ENCODE assay signal across 13 cellular contexts in the genomic region with DNA sequence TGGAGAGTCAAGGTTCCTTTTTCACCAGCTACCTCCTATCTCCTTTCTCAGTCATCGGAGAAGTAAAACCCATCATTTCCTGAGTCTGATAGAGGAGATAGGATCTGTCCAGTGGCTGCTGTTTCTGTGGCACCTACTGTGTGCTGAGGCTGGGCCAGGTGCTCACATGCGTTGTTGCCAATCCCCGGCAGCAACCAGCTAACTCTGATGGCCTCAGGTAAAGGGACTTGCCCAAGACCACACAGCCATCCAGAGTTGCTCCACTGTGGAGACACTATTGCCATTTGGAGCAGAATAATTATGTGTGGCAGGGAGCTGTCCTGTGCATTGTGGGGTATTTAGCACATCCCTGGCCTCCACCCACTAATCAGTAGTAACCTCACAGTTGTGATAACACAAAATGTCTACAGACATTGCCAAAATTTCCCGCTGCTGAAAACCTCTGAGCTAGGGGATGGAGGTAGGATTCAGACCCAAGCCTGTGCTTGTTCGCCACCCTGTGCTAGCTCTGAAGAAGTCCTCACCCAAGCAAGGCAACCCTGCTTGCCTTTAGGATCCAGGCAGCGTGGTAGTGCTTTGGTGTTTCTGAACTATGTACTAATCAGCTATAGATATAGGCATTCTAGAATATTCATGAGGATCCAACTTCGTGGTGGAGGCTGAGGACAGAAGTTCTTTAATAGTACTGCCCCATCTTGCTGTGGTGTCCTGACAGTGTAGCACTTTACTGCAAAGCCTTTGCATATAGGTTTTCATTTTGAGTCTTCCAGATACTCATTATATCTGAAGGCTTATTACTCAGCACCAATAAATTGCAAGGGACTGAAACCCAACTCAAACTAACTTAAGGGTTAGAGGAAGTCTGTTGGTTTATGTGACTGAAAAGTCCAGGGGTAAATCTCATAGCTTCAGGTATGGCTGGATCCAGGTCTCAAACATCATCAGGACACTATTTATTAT.
DNase-seq lines count a peak whose midpoint lies in the region; ATAC-seq and TF ChIP-seq lines count a peak whose summit lies in the region.
"Had no signal": no experiment of that assay in that cellular context is flagged by ENCODE, and none has a peak within 500 bp of the region (broad histone marks: within the 10 kb centered on the region; RNA-seq: fewer than 3 reads in every experiment).

No MANE protein-coding gene starts in this region.

- no peaks in the 10 kb centered on the region for H3K27me3 ChIP-seq in fibroblast of lung (ENCODE audit: control insufficient read depth, insufficient read depth, low read length)
- no peaks in the 10 kb centered on the region for H3K27me3 ChIP-seq in thoracic aorta (replicated peaks; ENCODE audit: insufficient read depth)
- no peaks in the 10 kb centered on the region for H3K27me3 ChIP-seq in ovary

- H3K36me3 Mint-ChIP-seq in activated naive CD4-positive, alpha-beta T cell treated with anti-CD3 and anti-CD28 coated beads for 36 hours (ENCODE audit: low read depth): peaks cover 3% of the 10 kb centered on the region
- H3K36me3 Mint-ChIP-seq: activated CD4-positive, alpha-beta memory T cell treated with anti-CD3 and anti-CD28 coated beads for 36 hours had no signal

- ATAC-seq in HG03045 (IDR thresholded peaks at IDR 0.05; ENCODE audit: unreplicated experiment) (peak; percentile 37), thoracic aorta (ENCODE audit: insufficient number of reproducible peaks, low FRiP score, low read depth) (no peak)

- no peak overlapping the region for H2AFZ ChIP-seq in fibroblast of lung (ENCODE audit: low read length)

- H3K36me3 ChIP-seq in fibroblast of lung (ENCODE audit: control insufficient read depth, insufficient read depth, low read length): no peaks in the 10 kb centered on the region
- no peaks in the 10 kb centered on the region for H3K36me3 ChIP-seq in thoracic aorta
- no peaks in the 10 kb centered on the region for H3K36me3 ChIP-seq in ovary

- H3K9ac ChIP-seq in fibroblast of lung (ENCODE audit: insufficient read depth, low read length): peak overlapping the region; percentile 40

- DNase-seq in activated naive CD4-positive, alpha-beta T cell treated with anti-CD3 and anti-CD28 coated beads for 36 hours: peak; percentile 39
- no peak for DNase-seq in activated naive CD4-positive, alpha-beta T cell treated with Interleukin-2 at 50 U/mL for 16 hours
- DNase-seq in fibroblast of lung (ENCODE audit: low read depth in 2 of 2) (no peak), thoracic aorta (ENCODE audit: low spot score) (no peak), ovary (no peak), AG08396 (ENCODE audit: low spot score) (no peak), NCI-H1930 (lab: John Stamatoyannopoulos, UW) (no peak)
- DNase-seq: activated CD4-positive, alpha-beta memory T cell treated with anti-CD3 and anti-CD28 coated beads for 36 hours; AML-193; cerebellar nuclear complex; NCI-H1092 treated with DMSO at 0.1 percent for 48 hours; RPMI8226 had no signal

- H3K27ac Mint-ChIP-seq in activated naive CD4-positive, alpha-beta T cell treated with anti-CD3 and anti-CD28 coated beads for 36 hours: peak overlapping the region; percentile 33
- H3K27ac Mint-ChIP-seq: activated CD4-positive, alpha-beta memory T cell treated with anti-CD3 and anti-CD28 coated beads for 36 hours had no signal

- no peaks in the 10 kb centered on the region for H3K9me3 Mint-ChIP-seq in activated naive CD4-positive, alpha-beta T cell treated with anti-CD3 and anti-CD28 coated beads for 36 hours
- H3K9me3 Mint-ChIP-seq: activated CD4-positive, alpha-beta memory T cell treated with anti-CD3 and anti-CD28 coated beads for 36 hours had no signal

- 80 to 95% (median 81%) methylated on average over 7 of the region's 7 CpGs for WGBS in ovary, 3 donors

- H3K4me3 ChIP-seq in fibroblast of lung (replicated peaks in 1 of 4; ENCODE audit: control extremely low read depth in 1 of 4, insufficient read depth in 1 of 4, low read depth in 3 of 4, low read length in 4 of 4) (no peak overlapping the region), thoracic aorta (no peak overlapping the region), ovary (no peak overlapping the region)

- H3K27ac ChIP-seq in fibroblast of lung (ENCODE audit: insufficient read depth, low read length) (peak overlapping the region; percentile 94), thoracic aorta (peak overlapping the region; percentile 57 to 73), ovary (peak overlapping the region in 1 of 2 donors; percentile 76)

- H3K9me3 ChIP-seq in fibroblast of lung (ENCODE audit: control insufficient read depth, insufficient read depth, low read depth, low read length) (no peaks in the 10 kb centered on the region), thoracic aorta (no peaks in the 10 kb centered on the region), ovary (no peaks in the 10 kb centered on the region)

- H4K20me1 ChIP-seq in fibroblast of lung (ENCODE audit: control insufficient read depth, extremely low read depth, insufficient read depth, low read length): no peaks in the 10 kb centered on the region

- H3K79me2 ChIP-seq in fibroblast of lung (ENCODE audit: control insufficient read depth, insufficient read depth, low read length): peaks cover 27% of the 10 kb centered on the region

- no peak for TF ChIP-seq POLR2A in ovary (IDR thresholded peaks at IDR 0.05)

- H3K4me1 ChIP-seq in fibroblast of lung (ENCODE audit: control insufficient read depth, extremely low read depth, insufficient read depth, low read length): peaks cover 48% of the 10 kb centered on the region
- H3K4me1 ChIP-seq in thoracic aorta (ENCODE audit: control insufficient read depth in 1 of 2, low read depth in 2 of 2): peaks cover 34 to 62% of the 10 kb centered on the region in 2 donors
- H3K4me1 ChIP-seq in ovary (ENCODE audit: insufficient read depth): peaks cover 39% of the 10 kb centered on the region

- peaks cover 34% of the 10 kb centered on the region for H3K4me1 Mint-ChIP-seq in activated naive CD4-positive, alpha-beta T cell treated with anti-CD3 and anti-CD28 coated beads for 36 hours (ENCODE audit: low read depth)

- no peaks in the 10 kb centered on the region for H3K27me3 Mint-ChIP-seq in activated naive CD4-positive, alpha-beta T cell treated with anti-CD3 and anti-CD28 coated beads for 36 hours (ENCODE audit: low read depth)
- H3K27me3 Mint-ChIP-seq: activated CD4-positive, alpha-beta memory T cell treated with anti-CD3 and anti-CD28 coated beads for 36 hours had no signal

- no peak overlapping the region for H3K4me3 Mint-ChIP-seq in activated naive CD4-positive, alpha-beta T cell treated with anti-CD3 and anti-CD28 coated beads for 36 hours
- H3K4me3 Mint-ChIP-seq: activated CD4-positive, alpha-beta memory T cell treated with anti-CD3 and anti-CD28 coated beads for 36 hours had no signal

- no peak overlapping the region for H3K4me2 ChIP-seq in fibroblast of lung (ENCODE audit: extremely low read depth, insufficient read depth, low read length)

- intact Hi-C loops in activated naive CD4-positive, alpha-beta T cell treated with anti-CD3 and anti-CD28 coated beads for 36 hours (cut with micrococcal nuclease): loop anchor here (1.0 to 5.0 kb wide), 6 partner anchors 40 to 330 kb away; no protein-coding TSS in a partner anchor
- intact Hi-C loops in ovary (cut with DNase I): no loop called here

- no peak for TF ChIP-seq CTCF in fibroblast of lung (conservative IDR thresholded peaks at IDR 0.05 in 1 of 2, IDR thresholded peaks at IDR 0.05 in 1 of 2; ENCODE audit: low read depth in 1 of 2, low read length in 2 of 2)
- no peak for TF ChIP-seq CTCF in thoracic aorta (IDR thresholded peaks at IDR 0.05)
- TF ChIP-seq CTCF in ovary (IDR thresholded peaks at IDR 0.05): no peak

- CTCF ChIA-PET in activated naive CD4-positive, alpha-beta T cell treated with anti-CD3 and anti-CD28 coated beads for 36 hours (lab: Charles Lee): interaction anchor here (0.6 to 1.4 kb wide), 5 partner anchors 8 to 211 kb away, joined by 3 to 6 read pairs (median 4); no protein-coding TSS in a partner anchor

- no peak for TF ChIP-seq EP300 in ovary (IDR thresholded peaks at IDR 0.05)
